Comparison of ENCODE assay signal across 9 cellular contexts in genomic region chr10:22742678-22743077, GRCh38. TPM values are rescaled to one million over a fixed set of nuclear protein-coding genes. Genes with fewer than 3 reads are reported as not detected.
DNase-seq lines count a peak whose midpoint lies in the region; ATAC-seq, FAIRE-seq and TF ChIP-seq lines count a peak whose summit lies in the region.
"Had no signal": no experiment of that assay in that cellular context is flagged by ENCODE, and none has a peak within 500 bp of the region (broad histone marks: within the 10 kb centered on the region; RNA-seq: fewer than 3 reads in every experiment).

No MANE protein-coding gene starts in this region.

- no peaks in the 10 kb centered on the region for H3K36me3 Mint-ChIP-seq in activated B cell treated with CpG ODN at 0.5 μM for 24 hours (ENCODE audit: low read depth)

- peak overlapping the region; percentile 8 for H3K4me3 Mint-ChIP-seq in activated B cell treated with CpG ODN at 0.5 μM for 24 hours
- H3K4me3 Mint-ChIP-seq: activated naive CD8-positive, alpha-beta T cell treated with anti-CD3 and anti-CD28 coated beads for 36 hours had no signal

- TF ChIP-seq CTCF in activated B cell treated with CpG ODN at 0.5 μM for 24 hours (IDR thresholded peaks at IDR 0.05), result no peak

- CTCF ChIA-PET in activated B cell treated with CpG ODN at 0.5 μM for 24 hours (lab: Charles Lee), result interaction anchor here (0.6 to 1.3 kb wide), 2 partner anchors 169 to 749 kb away, joined by 3 read pairs; no protein-coding TSS in a partner anchor

- POLR2A ChIA-PET in activated B cell treated with CpG ODN at 0.5 μM for 24 hours (lab: Charles Lee), result interaction anchor here (0.5 to 1.7 kb wide), 7 partner anchors 19 to 306 kb away, joined by 3 to 24 read pairs (median 4); partner anchors contain the start of gene PIP4K2A

- peak; percentile 83 for FAIRE-seq in GM18507 (lab: Jason Lieb, UNC)
- no peak for FAIRE-seq in H54 (lab: Jason Lieb, UNC)

- no peaks in the 10 kb centered on the region for H3K27me3 Mint-ChIP-seq in activated B cell treated with CpG ODN at 0.5 μM for 24 hours
- H3K27me3 Mint-ChIP-seq: activated naive CD8-positive, alpha-beta T cell treated with anti-CD3 and anti-CD28 coated beads for 36 hours had no signal

- no peak for DNase-seq in GM18507 (ENCODE audit: extremely low spot score, insufficient read length, low read depth)
- DNase-seq in activated B cell treated with CpG ODN at 0.5 μM for 24 hours, result no peak
- no peak for DNase-seq in H54 (ENCODE audit: insufficient read length, low spot score)
- DNase-seq in NCI-H446 treated with DMSO at 0.1 percent for 48 hours (lab: John Stamatoyannopoulos, UW), result no peak
- DNase-seq in NCI-H1092 (lab: John Stamatoyannopoulos, UW), result no peak
- no peak for DNase-seq in GOT3 (lab: John Stamatoyannopoulos, UW)
- DNase-seq: activated naive CD8-positive, alpha-beta T cell treated with anti-CD3 and anti-CD28 coated beads for 36 hours had no signal

- TF ChIP-seq POLR2A in H54 (IDR thresholded peaks at IDR 0.05; ENCODE audit: low read depth, low read length), result no peak

- H3K4me1 Mint-ChIP-seq in activated B cell treated with CpG ODN at 0.5 μM for 24 hours, result peaks cover 23% of the 10 kb centered on the region
- H3K4me1 Mint-ChIP-seq: activated naive CD8-positive, alpha-beta T cell treated with anti-CD3 and anti-CD28 coated beads for 36 hours had no signal

- H3K27ac Mint-ChIP-seq in activated B cell treated with CpG ODN at 0.5 μM for 24 hours, result peak overlapping the region; percentile 54
- H3K27ac Mint-ChIP-seq: activated naive CD8-positive, alpha-beta T cell treated with anti-CD3 and anti-CD28 coated beads for 36 hours had no signal

- intact Hi-C loops in activated B cell treated with CpG ODN at 0.5 μM for 24 hours (cut with micrococcal nuclease), result loop anchor here (1.0 to 2.0 kb wide), 4 partner anchors 14 to 42 kb away; no protein-coding TSS in a partner anchor

- H3K9me3 Mint-ChIP-seq in activated B cell treated with CpG ODN at 0.5 μM for 24 hours, result peaks cover 4% of the 10 kb centered on the region

- ATAC-seq in GM21526 (IDR thresholded peaks at IDR 0.05; ENCODE audit: low FRiP score, unreplicated experiment), result peak; percentile 100
- peak; percentile 99 for ATAC-seq in HG03432 (IDR thresholded peaks at IDR 0.05; ENCODE audit: unreplicated experiment)
- peak; percentile 100 for ATAC-seq in activated B cell treated with CpG ODN at 0.5 μM for 24 hours (ENCODE audit: low read depth)

RNA-seq across cellular contexts. Expression of gene PIP4K2A, which starts 28.3 kb away (rescaled TPM):
- 94.6 and 102 TPM in 2 replicates for total RNA-seq in activated B cell treated with CpG ODN at 0.5 μM for 24 hours
